ENCODE assay signal across 21 cellular contexts in the genomic region with DNA sequence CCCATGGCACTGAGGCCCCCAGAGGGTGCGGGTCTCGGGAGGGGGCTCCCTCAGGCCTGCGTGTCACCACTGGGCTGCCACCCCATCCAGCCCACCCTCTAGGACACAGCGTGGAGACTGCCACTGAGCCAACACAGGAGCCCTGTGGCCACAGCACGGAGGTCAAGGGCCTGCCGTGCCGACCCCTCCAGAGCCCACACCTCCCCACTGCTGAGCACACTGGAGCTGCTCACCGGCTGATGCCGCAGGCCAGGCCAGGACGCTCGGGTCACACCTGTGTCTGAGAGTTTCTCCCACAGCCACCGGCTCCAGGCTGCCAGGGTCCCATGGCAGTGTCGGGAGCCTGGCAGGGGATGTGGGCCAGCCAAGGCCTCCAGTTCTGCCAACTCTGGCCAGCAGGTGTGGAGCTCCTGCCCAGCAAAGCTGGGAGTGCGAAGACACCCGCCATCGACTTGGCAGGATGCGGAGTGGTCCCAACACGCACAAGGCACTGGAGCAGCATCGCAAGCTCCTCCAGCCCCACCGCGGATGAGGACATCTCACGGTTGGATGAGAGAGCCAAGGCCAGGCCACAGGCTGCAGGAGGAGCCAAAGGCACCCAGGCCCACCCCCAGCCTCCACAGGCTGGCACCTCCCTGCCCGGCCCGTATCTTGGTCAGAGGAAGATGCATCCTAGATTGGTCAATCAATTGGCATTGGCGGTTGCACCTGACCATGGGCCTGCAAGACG.
"Had no signal": no experiment of that assay in that cellular context is flagged by ENCODE, and none has a peak within 500 bp of the region (broad histone marks: within the 10 kb centered on the region; RNA-seq: fewer than 3 reads in every experiment).

No MANE protein-coding gene starts in this region.

- H3K9ac ChIP-seq: KMS-11 had no signal

- H3K4me2 ChIP-seq: KMS-11 had no signal

- ATAC-seq: HepG2, SK-N-SH treated with all-trans-retinoic acid at 6 μM for 48 hours had no signal

- H3K27ac ChIP-seq: KMS-11, SJCRH30 had no signal

- H3K36me3 ChIP-seq: SJCRH30 had no signal

- DNase-seq: IMR-90, Kasumi-1, MM.1S, NCI-H1092 treated with DMSO at 0.1 percent for 48 hours, NCI-H1436, NCI-H187, NCI-H2029, NCI-H2081 treated with DMSO at 0.1 percent for 48 hours, NCI-H2171, NCI-H226, NCI-H446, NCI-H510A, NCI-H524 treated with DMSO at 0.1 percent for 48 hours, NCI-H69, NCI-H774, RPMI8226, SHP77 treated with DMSO at 0.1 percent for 48 hours, SJCRH30 had no signal

- H3K4me3 ChIP-seq: SJCRH30 had no signal

- H3K9me3 ChIP-seq: SJCRH30 had no signal
